In the genomic region with DNA sequence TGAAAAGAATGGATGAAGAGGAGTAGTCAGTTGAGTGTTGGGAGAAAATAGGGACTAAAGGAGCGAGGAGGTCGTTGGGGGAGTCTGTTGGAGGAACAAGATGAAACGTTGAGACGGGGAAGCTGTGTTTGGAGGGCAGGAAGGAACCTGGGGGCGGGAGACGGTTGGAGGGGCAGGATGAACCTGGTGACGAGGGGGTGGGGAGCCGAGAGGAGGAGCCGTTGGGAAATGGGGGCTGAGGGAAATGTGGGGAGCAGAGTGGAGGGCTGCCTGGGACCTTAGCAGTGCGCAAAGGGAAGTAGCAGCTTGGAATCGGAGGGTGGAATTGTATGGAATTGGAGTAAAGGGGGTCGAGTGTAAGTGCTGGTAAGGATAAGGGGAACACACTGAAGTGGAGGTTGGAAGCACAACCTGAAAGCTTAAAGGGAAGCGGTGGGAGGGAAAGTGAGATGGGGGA, we compare ENCODE assay signal across 8 cellular contexts. TPM values are rescaled to one million over a fixed set of nuclear protein-coding genes. Genes with fewer than 3 reads are reported as not detected.
A peak's percentile ranks its signal among the peaks of the same experiment; 100 is the strongest.
DNase-seq lines count a peak whose midpoint lies in the region; ATAC-seq and TF ChIP-seq lines count a peak whose summit lies in the region.

No MANE protein-coding gene starts in this region.

- H3K9me3 Mint-ChIP-seq in activated naive CD4-positive, alpha-beta T cell treated with anti-CD3 and anti-CD28 coated beads, Interleukin-2, amount 10 ng/mL, durations not matched to agents 7 days and 5 days: peaks cover 5% of the 10 kb centered on the region

- no peak for TF ChIP-seq CTCF in osteoblast (IDR thresholded peaks at IDR 0.05; ENCODE audit: extremely low read depth, low read depth, low read length)

- peak overlapping the region; percentile 91 for H3K4me3 ChIP-seq in osteoblast (ENCODE audit: insufficient read depth, low read length)

- peak; percentile 22 for DNase-seq in NCI-H345 (lab: John Stamatoyannopoulos, UW)
- no peak for DNase-seq in NCI-H345 treated with DMSO at 0.1 percent for 48 hours (lab: John Stamatoyannopoulos, UW; ENCODE audit: unreplicated experiment)
- peak; percentile 82 for DNase-seq in NCI-H82 (lab: John Stamatoyannopoulos, UW)
- peak; percentile 57 for DNase-seq in activated naive CD4-positive, alpha-beta T cell treated with anti-CD3 and anti-CD28 coated beads, Interleukin-2, amount 10 ng/mL, durations not matched to agents 7 days and 5 days
- no peak for DNase-seq in Right ventricle myocardium superior
- no peak for DNase-seq in osteoblast (ENCODE audit: insufficient read length, low spot score, missing footprints)

- peak overlapping the region; percentile 97 for H3K4me2 ChIP-seq in osteoblast (ENCODE audit: insufficient read depth, low read length)

- peaks cover 57% of the 10 kb centered on the region for H3K79me2 ChIP-seq in osteoblast (ENCODE audit: insufficient read depth, low read length)

- H3K27me3 ChIP-seq in osteoblast (ENCODE audit: insufficient read depth, low read length): no peaks in the 10 kb centered on the region

- intact Hi-C loops in Right ventricle myocardium superior (cut with DNase I): no loop called here

- H3K9me3 ChIP-seq in osteoblast (ENCODE audit: low read depth, low read length): no peaks in the 10 kb centered on the region

- H3K4me1 Mint-ChIP-seq in activated naive CD4-positive, alpha-beta T cell treated with anti-CD3 and anti-CD28 coated beads, Interleukin-2, amount 10 ng/mL, durations not matched to agents 7 days and 5 days: peaks cover 48% of the 10 kb centered on the region

- CTCF ChIA-PET in activated naive CD4-positive, alpha-beta T cell treated with anti-CD3 and anti-CD28 coated beads, Interleukin-2, amount 10 ng/mL, durations not matched to agents 7 days and 5 days (lab: Charles Lee): interaction anchor here (0.8 to 2.3 kb wide), 20 partner anchors 9 to 550 kb away, joined by 3 to 7 read pairs (median 4); partner anchors contain the start of gene DR1

- H3K36me3 Mint-ChIP-seq in activated naive CD4-positive, alpha-beta T cell treated with anti-CD3 and anti-CD28 coated beads, Interleukin-2, amount 10 ng/mL, durations not matched to agents 7 days and 5 days: peaks cover 22% of the 10 kb centered on the region

- H3K36me3 ChIP-seq in osteoblast (ENCODE audit: insufficient read depth, low read length): no peaks in the 10 kb centered on the region

- peaks cover 26% of the 10 kb centered on the region for H3K4me1 ChIP-seq in osteoblast (ENCODE audit: insufficient read depth, low read length)

- H3K27ac ChIP-seq in osteoblast (ENCODE audit: low read depth, low read length): peak overlapping the region; percentile 80

- H4K20me1 ChIP-seq in osteoblast (ENCODE audit: insufficient read depth, low read length): no peaks in the 10 kb centered on the region

- peak; percentile 6 for ATAC-seq in Right ventricle myocardium superior (ENCODE audit: poor library complexity)
- ATAC-seq in HG03135 (IDR thresholded peaks at IDR 0.05; ENCODE audit: unreplicated experiment): no peak
- no peak for ATAC-seq in HG03280 (IDR thresholded peaks at IDR 0.05; ENCODE audit: unreplicated experiment)

- peak overlapping the region; percentile 99 for H2AFZ ChIP-seq in osteoblast (ENCODE audit: low read length)

- H3K27ac Mint-ChIP-seq in activated naive CD4-positive, alpha-beta T cell treated with anti-CD3 and anti-CD28 coated beads, Interleukin-2, amount 10 ng/mL, durations not matched to agents 7 days and 5 days: peak overlapping the region; percentile 97

- H3K27me3 Mint-ChIP-seq in activated naive CD4-positive, alpha-beta T cell treated with anti-CD3 and anti-CD28 coated beads, Interleukin-2, amount 10 ng/mL, durations not matched to agents 7 days and 5 days: peaks cover 4% of the 10 kb centered on the region

- peak overlapping the region; percentile 93 for H3K4me3 Mint-ChIP-seq in activated naive CD4-positive, alpha-beta T cell treated with anti-CD3 and anti-CD28 coated beads, Interleukin-2, amount 10 ng/mL, durations not matched to agents 7 days and 5 days

RNA-seq across cellular contexts. Expression of gene MTF2, which starts 0.6 kb away (rescaled TPM):
- 8.1 TPM for total RNA-seq in Right ventricle myocardium superior
- total RNA-seq in osteoblast: 15.9 and 21.8 TPM in 2 replicates

Comparison
In these comparisons a context has a peak if more than half of its experiments do, and no peak if none do; other contexts are left out.
1. DNase-seq: peak in NCI-H345 (single experiment), NCI-H82 (single experiment) and activated naive CD4-positive, alpha-beta T cell treated with anti-CD3 and anti-CD28 coated beads, Interleukin-2, amount 10 ng/mL, durations not matched to agents 7 days and 5 days (single experiment); none in NCI-H345 treated with DMSO at 0.1 percent for 48 hours (single experiment), Right ventricle myocardium superior (single experiment) and osteoblast (single experiment).